9 cellular contexts compared by ENCODE assay signal in genomic region chr3:43106293-43106628, GRCh38. TPM values are rescaled to one million over a fixed set of nuclear protein-coding genes. Genes with fewer than 3 reads are reported as not detected.
DNase-seq lines count a peak whose midpoint lies in the region; ATAC-seq and TF ChIP-seq lines count a peak whose summit lies in the region.
"Had no signal": no experiment of that assay in that cellular context is flagged by ENCODE, and none has a peak within 500 bp of the region (broad histone marks: within the 10 kb centered on the region; RNA-seq: fewer than 3 reads in every experiment).

No MANE protein-coding gene starts in this region.

- peaks cover 17% of the 10 kb centered on the region for H3K27me3 Mint-ChIP-seq in CD4-positive, CD25-positive, alpha-beta regulatory T cell
- H3K27me3 Mint-ChIP-seq in endothelial cell (ENCODE audit: unreplicated experiment): peaks cover 8% of the 10 kb centered on the region
- H3K27me3 Mint-ChIP-seq in neural progenitor cell (ENCODE audit: insufficient read depth, low read depth): no peaks in the 10 kb centered on the region

- peak overlapping the region; percentile 3 to 88 (median 86) for H3K4me3 Mint-ChIP-seq in CD4-positive, CD25-positive, alpha-beta regulatory T cell
- peak overlapping the region; percentile 83 for H3K4me3 Mint-ChIP-seq in endothelial cell (ENCODE audit: unreplicated experiment)
- peak overlapping the region; percentile 78 for H3K4me3 Mint-ChIP-seq in neural progenitor cell

- H3K9me2 ChIP-seq in Loucy (replicated peaks; ENCODE audit: low read depth, low read length): no peaks in the 10 kb centered on the region

- peaks cover 2% of the 10 kb centered on the region for H3K27me3 ChIP-seq in CD4-positive, CD25-positive, alpha-beta regulatory T cell (ENCODE audit: control insufficient read depth, insufficient read depth, low read length)
- H3K27me3 ChIP-seq in Loucy (ENCODE audit: insufficient read depth, low read length, poor library complexity, severe bottlenecking) (no peaks in the 10 kb centered on the region), neural progenitor cell (peaks cover 33% of the 10 kb centered on the region)

- H3K9me3 ChIP-seq in CD4-positive, CD25-positive, alpha-beta regulatory T cell (ENCODE audit: control insufficient read depth in 2 of 2, low read length in 2 of 2): no peaks in the 10 kb centered on the region
- H3K9me3 ChIP-seq in Loucy (ENCODE audit: insufficient read depth, low read depth, low read length) (no peaks in the 10 kb centered on the region), neural progenitor cell (ENCODE audit: low read depth) (no peaks in the 10 kb centered on the region)
- H3K9me3 ChIP-seq: mucosa of descending colon had no signal

- H3K79me2 ChIP-seq in Loucy (ENCODE audit: insufficient read depth, low read length) (0 out of 2 replicates have a peak, but pooled peaks cover 3% of the 10 kb centered on the region), neural progenitor cell (ENCODE audit: low read depth) (peaks cover 15% of the 10 kb centered on the region)

- peaks cover 12% of the 10 kb centered on the region for H3K4me1 ChIP-seq in CD4-positive, CD25-positive, alpha-beta regulatory T cell (ENCODE audit: control insufficient read depth, insufficient read depth, low read length, poor library complexity, severe bottlenecking)
- H3K4me1 ChIP-seq in Loucy (ENCODE audit: insufficient read depth, low read length, poor library complexity, severe bottlenecking) (peaks cover 30% of the 10 kb centered on the region), neural progenitor cell (peaks cover 7% of the 10 kb centered on the region)

- H3K4me2 ChIP-seq in Loucy (ENCODE audit: low read depth, low read length, poor library complexity, severe bottlenecking): peak overlapping the region; percentile 72
- H3K4me2 ChIP-seq in neural progenitor cell: peak overlapping the region; percentile 85

- H3K9ac ChIP-seq in Loucy (ENCODE audit: low read depth, low read length, poor library complexity, severe bottlenecking) (no peak overlapping the region), neural progenitor cell (no peak overlapping the region)

- TF ChIP-seq CTCF in Loucy (conservative IDR thresholded peaks at IDR 0.05; ENCODE audit: low read length) (no peak), endothelial cell (IDR thresholded peaks at IDR 0.05; ENCODE audit: unreplicated experiment) (no peak), neural progenitor cell (IDR thresholded peaks at IDR 0.05) (no peak)

- peaks cover 0 to 22% (median 7%) of the 10 kb centered on the region in 4 donors for H3K4me1 Mint-ChIP-seq in CD4-positive, CD25-positive, alpha-beta regulatory T cell
- H3K4me1 Mint-ChIP-seq in endothelial cell (ENCODE audit: unreplicated experiment): peaks cover 2% of the 10 kb centered on the region
- H3K4me1 Mint-ChIP-seq in neural progenitor cell: peaks cover 14% of the 10 kb centered on the region

- no peaks in the 10 kb centered on the region for H3F3A ChIP-seq in Loucy (ENCODE audit: low read depth)
- H3F3A ChIP-seq in neural progenitor cell (ENCODE audit: low read depth): no peaks in the 10 kb centered on the region

- H4K20me1 ChIP-seq in Loucy (ENCODE audit: insufficient read depth, low read length, poor library complexity, severe bottlenecking) (no peaks in the 10 kb centered on the region), neural progenitor cell (ENCODE audit: low read depth) (no peaks in the 10 kb centered on the region)

- no peaks in the 10 kb centered on the region for H3K36me3 Mint-ChIP-seq in CD4-positive, CD25-positive, alpha-beta regulatory T cell
- peaks cover 4% of the 10 kb centered on the region for H3K36me3 Mint-ChIP-seq in endothelial cell (ENCODE audit: low read depth, unreplicated experiment)
- H3K36me3 Mint-ChIP-seq in neural progenitor cell: no peaks in the 10 kb centered on the region

- peak overlapping the region; percentile 93 for H2AFZ ChIP-seq in Loucy (ENCODE audit: low read length)
- peak overlapping the region; percentile 74 for H2AFZ ChIP-seq in neural progenitor cell (replicated peaks)

- H3K9me3 Mint-ChIP-seq in CD4-positive, CD25-positive, alpha-beta regulatory T cell: no peaks in the 10 kb centered on the region
- H3K9me3 Mint-ChIP-seq in endothelial cell (ENCODE audit: unreplicated experiment) (no peaks in the 10 kb centered on the region), neural progenitor cell (no peaks in the 10 kb centered on the region)

- peak in 1 of 2 donors; percentile 1 for ATAC-seq in CD4-positive, CD25-positive, alpha-beta regulatory T cell (ENCODE audit: low read depth in 2 of 2)
- ATAC-seq in HG03045 (IDR thresholded peaks at IDR 0.05; ENCODE audit: unreplicated experiment): no peak

- DNase-seq in CD4-positive, CD25-positive, alpha-beta regulatory T cell: no peak
- no peak for DNase-seq in endothelial cell (ENCODE audit: low spot score)
- DNase-seq in neural progenitor cell (ENCODE audit: low spot score): no peak
- no peak for DNase-seq in GOT3 (lab: John Stamatoyannopoulos, UW)
- DNase-seq in mesenteric fat pad (ENCODE audit: low spot score): no peak
- no peak for DNase-seq in KBM-7

- H3K36me3 ChIP-seq in CD4-positive, CD25-positive, alpha-beta regulatory T cell (ENCODE audit: control insufficient read depth, insufficient read depth, low read length): no peaks in the 10 kb centered on the region
- H3K36me3 ChIP-seq in Loucy (ENCODE audit: insufficient read depth, low read length) (no peaks in the 10 kb centered on the region), neural progenitor cell (no peaks in the 10 kb centered on the region)

- H3K27ac Mint-ChIP-seq in CD4-positive, CD25-positive, alpha-beta regulatory T cell: peak overlapping the region in 2 of 3 donors; percentile 41 to 69
- H3K27ac Mint-ChIP-seq in endothelial cell (ENCODE audit: unreplicated experiment) (no peak overlapping the region), neural progenitor cell (no peak overlapping the region)

- in situ Hi-C loops in KBM-7 (cut with MboI; ENCODE audit: low pct_unique_long_range_greater_than_20kb, low sequenced_read_pairs): no loop called here

- no peak overlapping the region for H3K27ac ChIP-seq in CD4-positive, CD25-positive, alpha-beta regulatory T cell (ENCODE audit: insufficient read depth, low read length, poor library complexity, severe bottlenecking)
- no peak overlapping the region for H3K27ac ChIP-seq in neural progenitor cell

- peak overlapping the region; percentile 72 for H3K4me3 ChIP-seq in CD4-positive, CD25-positive, alpha-beta regulatory T cell (ENCODE audit: low read depth, low read length)
- H3K4me3 ChIP-seq in Loucy (ENCODE audit: low read length, poor library complexity, severe bottlenecking): peak overlapping the region; percentile 92
- H3K4me3 ChIP-seq in neural progenitor cell: peak overlapping the region; percentile 77

RNA-seq across cellular contexts. Expression of gene POMGNT2, which starts 0.4 kb away (rescaled TPM):
- 2.0 TPM for total RNA-seq in CD4-positive, CD25-positive, alpha-beta regulatory T cell
- 1 to 10 TPM; 1.7 to 6.3 (median 4.1) TPM for polyA plus RNA-seq in CD4-positive, CD25-positive, alpha-beta regulatory T cell
- total RNA-seq in endothelial cell (ENCODE audit: unreplicated experiment): 12.1 TPM
- total RNA-seq in neural progenitor cell (ENCODE audit: low replicate concordance): 13.2 and 28.8 TPM in 2 replicates
- total RNA-seq in mesenteric fat pad: 16.1 TPM

Comparison
In these comparisons a context has a peak if more than half of its experiments do, and no peak if none do; other contexts are left out.
1. H3K27ac Mint-ChIP-seq: peak in CD4-positive, CD25-positive, alpha-beta regulatory T cell (2 of 3); none in endothelial cell (single experiment) and neural progenitor cell (single experiment).
2. Peak in every context shown above with its lines, with median percentiles within 50 percentile points of each other: H3K4me3 ChIP-seq and H3K4me3 Mint-ChIP-seq.